In the genomic region with DNA sequence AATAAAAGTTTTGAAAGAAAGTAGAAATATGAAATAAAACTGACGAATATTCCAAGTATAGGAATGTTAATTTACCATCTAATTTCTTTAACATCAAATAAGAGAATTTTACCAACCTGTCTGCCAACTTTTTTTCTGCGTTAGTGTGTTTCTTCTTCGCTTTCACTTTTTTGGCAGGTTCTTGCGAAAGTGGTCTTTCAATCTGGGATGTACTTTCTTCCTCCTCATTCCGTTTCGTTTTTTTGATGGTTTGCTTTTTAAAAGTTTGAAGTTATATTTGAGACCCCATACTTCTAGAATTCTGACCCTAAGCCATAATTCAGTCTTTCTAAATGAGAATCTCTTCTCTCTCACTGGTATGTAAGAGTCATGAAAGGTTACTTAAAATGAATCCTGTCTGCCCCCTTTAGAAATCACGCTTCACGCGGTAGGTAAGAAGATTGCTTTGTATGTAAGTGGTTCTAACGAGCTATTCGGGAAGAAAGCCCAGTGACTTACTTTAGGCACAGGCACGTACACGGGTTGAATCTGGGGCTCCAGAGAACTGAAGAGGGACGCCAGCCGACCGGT, we compare ENCODE assay signal across 8 cellular contexts.
DNase-seq lines count a peak whose midpoint lies in the region; ATAC-seq and TF ChIP-seq lines count a peak whose summit lies in the region.

No MANE protein-coding gene starts in this region.

- H3K4me1 Mint-ChIP-seq in activated T-cell treated with anti-CD3 and anti-CD28 coated beads, Interleukin-2, amount 50 U/mL, for 24 hours (ENCODE audit: low read depth), result peaks cover 22% of the 10 kb centered on the region

- peaks cover 11% of the 10 kb centered on the region for H3K36me3 Mint-ChIP-seq in activated T-cell treated with anti-CD3 and anti-CD28 coated beads, Interleukin-2, amount 50 U/mL, for 24 hours (ENCODE audit: low read depth)

- H3K27me3 Mint-ChIP-seq in activated T-cell treated with anti-CD3 and anti-CD28 coated beads, Interleukin-2, amount 50 U/mL, for 24 hours, result no peaks in the 10 kb centered on the region

- ATAC-seq in HG02588 (IDR thresholded peaks at IDR 0.05; ENCODE audit: unreplicated experiment), result peak; percentile 39

- H3K9me3 Mint-ChIP-seq in activated T-cell treated with anti-CD3 and anti-CD28 coated beads, Interleukin-2, amount 50 U/mL, for 24 hours, result no peaks in the 10 kb centered on the region

- no peak for DNase-seq in activated T-cell treated with anti-CD3 and anti-CD28 coated beads, Interleukin-2, amount 50 U/mL, for 24 hours
- no peak for DNase-seq in activated T-cell treated with anti-CD3 and anti-CD28 coated beads, Interleukin-2, amount 50 U/mL, for 48 hours
- peak; percentile 68 for DNase-seq in NCI-H2227 (lab: John Stamatoyannopoulos, UW; ENCODE audit: unreplicated experiment)
- DNase-seq in brain microvascular endothelial cell, result peak; percentile 47
- DNase-seq in substantia nigra (lab: John Stamatoyannopoulos, UW), result no peak
- DNase-seq in COLO668 (lab: John Stamatoyannopoulos, UW; ENCODE audit: unreplicated experiment), result no peak

- H3K36me3 ChIP-seq in brain microvascular endothelial cell (replicated peaks), result peaks cover 25% of the 10 kb centered on the region

- in situ Hi-C loops in brain microvascular endothelial cell (cut with HindIII; ENCODE audit: low pct_ligation_motif_present, low sequenced_read_pairs), result no loop called here

- H3K4me3 Mint-ChIP-seq in activated T-cell treated with anti-CD3 and anti-CD28 coated beads, Interleukin-2, amount 50 U/mL, for 24 hours, result no peak overlapping the region

- TF ChIP-seq CTCF in brain microvascular endothelial cell (IDR thresholded peaks at IDR 0.05; ENCODE audit: low read depth, low read length, missing control alignments), result no peak

- H3K27ac ChIP-seq in brain microvascular endothelial cell (peak overlapping the region; percentile 74), layer of hippocampus (ENCODE audit: low read depth, low read length) (peak overlapping the region; percentile 85), substantia nigra (ENCODE audit: low read depth, low read length, poor library complexity, severe bottlenecking) (peak overlapping the region; percentile 94)

- H3K4me3 ChIP-seq in brain microvascular endothelial cell (ENCODE audit: low read depth, low read length), result peak overlapping the region; percentile 98

- peak overlapping the region; percentile 99 for H3K27ac Mint-ChIP-seq in activated T-cell treated with anti-CD3 and anti-CD28 coated beads, Interleukin-2, amount 50 U/mL, for 24 hours

- no peaks in the 10 kb centered on the region for H3K27me3 ChIP-seq in brain microvascular endothelial cell (replicated peaks)
- no peaks in the 10 kb centered on the region for H3K27me3 ChIP-seq in layer of hippocampus (ENCODE audit: control insufficient read depth, insufficient read depth, low read length)

Comparison
In these comparisons a context has a peak if more than half of its experiments do, and no peak if none do; other contexts are left out.
1. DNase-seq: peak in NCI-H2227 (single experiment) and brain microvascular endothelial cell (single experiment); none in activated T-cell treated with anti-CD3 and anti-CD28 coated beads, Interleukin-2, amount 50 U/mL, for 24 hours (single experiment), activated T-cell treated with anti-CD3 and anti-CD28 coated beads, Interleukin-2, amount 50 U/mL, for 48 hours (0 of 2), substantia nigra (0 of 49) and COLO668 (single experiment).
2. Peak in every context shown above with its lines, with median percentiles within 50 percentile points of each other: H3K27ac ChIP-seq.